In the genomic region with DNA sequence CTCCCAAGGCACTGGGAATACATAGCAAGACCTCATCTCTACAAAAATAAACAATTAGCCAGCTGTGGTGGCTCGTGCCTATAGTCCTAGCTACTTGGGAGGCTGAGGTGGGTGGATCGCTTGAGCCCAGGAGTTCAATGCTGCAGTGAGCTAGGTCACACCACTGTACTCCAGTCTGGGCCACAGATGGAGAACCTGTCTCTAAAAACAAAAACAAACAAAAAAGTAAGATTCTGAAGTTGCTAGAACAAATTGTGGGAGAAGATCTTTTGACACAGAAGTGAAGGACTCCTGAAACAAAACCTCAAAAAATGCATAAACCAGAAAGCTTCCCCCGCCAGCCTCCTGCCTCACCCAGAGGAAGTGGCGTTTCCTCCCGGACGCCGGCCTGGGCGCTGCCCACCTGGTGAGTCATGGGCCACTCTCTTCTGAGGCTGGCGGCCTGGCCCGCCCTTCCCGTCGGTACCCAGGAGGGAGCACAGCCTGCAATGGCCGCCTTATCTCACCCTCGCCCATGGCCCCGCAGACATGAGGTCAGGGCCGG, we compare ENCODE assay signal across 8 cellular contexts. TPM values are rescaled to one million over a fixed set of nuclear protein-coding genes. Genes with fewer than 3 reads are reported as not detected.
DNase-seq lines count a peak whose midpoint lies in the region; ATAC-seq, FAIRE-seq and TF ChIP-seq lines count a peak whose summit lies in the region.

No MANE protein-coding gene starts in this region.

- ATAC-seq in pancreas (peak in 3 of 4 donors; percentile 23 to 58 (median 57)), GM19023 (IDR thresholded peaks at IDR 0.05; ENCODE audit: unreplicated experiment) (no peak)

- H3K4me3 Mint-ChIP-seq in Caco-2 (ENCODE audit: unreplicated experiment): no peak overlapping the region

- no peaks in the 10 kb centered on the region for H3K4me1 Mint-ChIP-seq in Caco-2 (ENCODE audit: low read depth, unreplicated experiment)

- no peak overlapping the region for H3K27ac Mint-ChIP-seq in Caco-2 (ENCODE audit: unreplicated experiment)

- H3K4me1 ChIP-seq in pancreas: no peaks in the 10 kb centered on the region
- no peaks in the 10 kb centered on the region for H3K4me1 ChIP-seq in Caco-2

- TF ChIP-seq CTCF in pancreas (IDR thresholded peaks at IDR 0.05) (no peak), Caco-2 (IDR thresholded peaks at IDR 0.05; ENCODE audit: insufficient read depth in 1 of 2, low read depth in 1 of 2, low read length in 1 of 2, severe bottlenecking in 1 of 2, unreplicated experiment in 1 of 2) (no peak)

- no peak for FAIRE-seq in pancreas (lab: Jason Lieb, UNC)

- 75 to 80% methylated on average over 16 of the region's 16 CpGs for WGBS in pancreas, 2 donors

- H3K9me3 ChIP-seq in pancreas (no peaks in the 10 kb centered on the region), Caco-2 (no peaks in the 10 kb centered on the region)

- no peak overlapping the region for H3K4me3 ChIP-seq in pancreas
- H3K4me3 ChIP-seq in Caco-2 (ENCODE audit: low read depth, low read length): no peak overlapping the region

- H3K36me3 ChIP-seq in pancreas: no peaks in the 10 kb centered on the region
- H3K36me3 ChIP-seq in Caco-2 (ENCODE audit: control insufficient read depth, insufficient read depth, low read length): no peaks in the 10 kb centered on the region

- no peaks in the 10 kb centered on the region for H3K27me3 ChIP-seq in pancreas
- no peaks in the 10 kb centered on the region for H3K27me3 ChIP-seq in Caco-2 (replicated peaks; ENCODE audit: control insufficient read depth, insufficient read depth, low read length)

- DNase-seq in GM04504 (ENCODE audit: low read depth) (peak; percentile 52), NOMO-1 treated with dmso at 0.1 percent for 144 hours (lab: John Stamatoyannopoulos, UW; ENCODE audit: unreplicated experiment) (peak; percentile 93), dedifferentiated amniotic fluid mesenchymal stem cell (ENCODE audit: extremely low spot score) (peak; percentile 68), pancreas (no peak), Caco-2 (no peak), SIG-M5 (lab: John Stamatoyannopoulos, UW) (no peak), middle frontal gyrus (ENCODE audit: extremely low spot score, low spot score) (no peak)

- POLR2A ChIA-PET in Caco-2 (lab: Charles Lee): no interaction called here

- H3K9me3 Mint-ChIP-seq in Caco-2 (ENCODE audit: unreplicated experiment): no peaks in the 10 kb centered on the region

- CTCF ChIA-PET in Caco-2 (lab: Charles Lee): no interaction called here

- no TSS peak for BruUV-seq in Caco-2 (replicated peaks; lab: Mats Ljungman, UMichigan)

- H3K27ac ChIP-seq in pancreas: no peak overlapping the region

- intact Hi-C loops in pancreas (cut with DNase I) (loop anchor here in 1 of 3 donors (10.0 kb wide), 1 partner anchor 128 kb away; no protein-coding TSS in a partner anchor), Caco-2 (cut with micrococcal nuclease; ENCODE audit: unreplicated experiment) (no loop called here)

- H3K27me3 Mint-ChIP-seq in Caco-2 (ENCODE audit: insufficient read depth, unreplicated experiment): peaks cover 3% of the 10 kb centered on the region

- H3K36me3 Mint-ChIP-seq in Caco-2 (ENCODE audit: insufficient read depth, unreplicated experiment): no peaks in the 10 kb centered on the region

RNA-seq across cellular contexts. Expression of a gene that starts 25.4 kb away (rescaled TPM):
- 10 to 100 TPM; 36.8 to 84.2 (median 70.7) TPM for total RNA-seq in pancreas
- 100 to 1,000 TPM in 1 of 2 donors, 10 to 100 TPM in 1; 36.9 to 118 TPM for polyA plus RNA-seq in pancreas
- total RNA-seq in Caco-2 (2022): not detected in 2 replicates

Comparison
In these comparisons a context has a peak if more than half of its experiments do, and no peak if none do; other contexts are left out.
1. DNase-seq: peak in GM04504 (single experiment), NOMO-1 treated with dmso at 0.1 percent for 144 hours (single experiment) and dedifferentiated amniotic fluid mesenchymal stem cell (single experiment); none in pancreas (0 of 6), Caco-2 (0 of 2), SIG-M5 (single experiment) and middle frontal gyrus (single experiment).
2. RNA of a gene that starts 25.4 kb away (total RNA-seq): 36.8 to 84.2 TPM in pancreas; not detected in Caco-2; every median in the first group is over 10 times any median in the second.